In genomic region chr1:8379513-8380186, GRCh38 we compare ENCODE assay signal across 1 cellular context.
TF ChIP-seq lines count a peak whose summit lies in the region.

No MANE protein-coding gene starts in this region.

TF ChIP-seq in H1, 55 proteins besides CTCF, POLR2A, EP300 and RAD21:
- TF ChIP-seq RNF2 (IDR thresholded peaks at IDR 0.05; ENCODE audit: borderline replicate concordance, low read depth, low read length, missing control alignments, poor library complexity, severe bottlenecking) (no peak), NANOG (IDR thresholded peaks at IDR 0.05; ENCODE audit: insufficient read depth, low read depth, low read length, poor library complexity, severe bottlenecking) (no peak), SIX5 (IDR thresholded peaks at IDR 0.05; ENCODE audit: low read depth, low read length) (no peak), KDM5A (IDR thresholded peaks at IDR 0.05; ENCODE audit: low read length) (no peak)
TF ChIP-seq in H1: peak in this region for 0.
